7 cellular contexts compared by ENCODE assay signal in genomic region chr13:111092685-111093084, GRCh38.
"Had no signal": no experiment of that assay in that cellular context is flagged by ENCODE, and none has a peak within 500 bp of the region (broad histone marks: within the 10 kb centered on the region; RNA-seq: fewer than 3 reads in every experiment).

No MANE protein-coding gene starts in this region.

- DNase-seq: IMR-90, KBM-7, KG1 had no signal

- H3K4me3 ChIP-seq: K562 had no signal

- ATAC-seq: K562 had no signal

- FAIRE-seq: HepG2, HTR-8/SVneo, K562 had no signal

- H3K27ac ChIP-seq: HL-60 had no signal
